ENCODE assay signal across 1 cellular context in the genomic region with DNA sequence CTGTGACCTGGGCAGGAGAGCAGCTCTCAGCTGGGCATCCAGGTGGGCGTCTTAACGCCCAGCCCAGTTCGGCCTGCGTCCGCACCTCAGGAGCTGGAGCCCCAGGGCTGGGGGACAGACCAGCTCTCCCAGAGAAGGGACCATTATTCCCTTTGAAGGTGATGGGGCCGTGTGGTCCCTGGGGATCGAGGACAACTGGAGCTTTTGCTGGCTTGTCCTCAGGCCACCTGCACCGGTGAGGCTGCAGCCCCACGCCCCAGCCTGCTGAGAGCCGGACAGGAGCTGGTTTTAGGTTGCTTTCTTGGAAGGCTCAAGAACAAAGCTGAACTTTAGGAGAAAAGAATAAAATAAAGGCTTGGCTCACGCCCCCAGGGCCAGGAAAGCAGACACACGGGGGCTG.
TF ChIP-seq lines count a peak whose summit lies in the region.

No MANE protein-coding gene starts in this region.

TF ChIP-seq in HepG2, 621 proteins besides CTCF, POLR2A, EP300 and RAD21 (continued from another document):
- TF ChIP-seq, protein P1, sequence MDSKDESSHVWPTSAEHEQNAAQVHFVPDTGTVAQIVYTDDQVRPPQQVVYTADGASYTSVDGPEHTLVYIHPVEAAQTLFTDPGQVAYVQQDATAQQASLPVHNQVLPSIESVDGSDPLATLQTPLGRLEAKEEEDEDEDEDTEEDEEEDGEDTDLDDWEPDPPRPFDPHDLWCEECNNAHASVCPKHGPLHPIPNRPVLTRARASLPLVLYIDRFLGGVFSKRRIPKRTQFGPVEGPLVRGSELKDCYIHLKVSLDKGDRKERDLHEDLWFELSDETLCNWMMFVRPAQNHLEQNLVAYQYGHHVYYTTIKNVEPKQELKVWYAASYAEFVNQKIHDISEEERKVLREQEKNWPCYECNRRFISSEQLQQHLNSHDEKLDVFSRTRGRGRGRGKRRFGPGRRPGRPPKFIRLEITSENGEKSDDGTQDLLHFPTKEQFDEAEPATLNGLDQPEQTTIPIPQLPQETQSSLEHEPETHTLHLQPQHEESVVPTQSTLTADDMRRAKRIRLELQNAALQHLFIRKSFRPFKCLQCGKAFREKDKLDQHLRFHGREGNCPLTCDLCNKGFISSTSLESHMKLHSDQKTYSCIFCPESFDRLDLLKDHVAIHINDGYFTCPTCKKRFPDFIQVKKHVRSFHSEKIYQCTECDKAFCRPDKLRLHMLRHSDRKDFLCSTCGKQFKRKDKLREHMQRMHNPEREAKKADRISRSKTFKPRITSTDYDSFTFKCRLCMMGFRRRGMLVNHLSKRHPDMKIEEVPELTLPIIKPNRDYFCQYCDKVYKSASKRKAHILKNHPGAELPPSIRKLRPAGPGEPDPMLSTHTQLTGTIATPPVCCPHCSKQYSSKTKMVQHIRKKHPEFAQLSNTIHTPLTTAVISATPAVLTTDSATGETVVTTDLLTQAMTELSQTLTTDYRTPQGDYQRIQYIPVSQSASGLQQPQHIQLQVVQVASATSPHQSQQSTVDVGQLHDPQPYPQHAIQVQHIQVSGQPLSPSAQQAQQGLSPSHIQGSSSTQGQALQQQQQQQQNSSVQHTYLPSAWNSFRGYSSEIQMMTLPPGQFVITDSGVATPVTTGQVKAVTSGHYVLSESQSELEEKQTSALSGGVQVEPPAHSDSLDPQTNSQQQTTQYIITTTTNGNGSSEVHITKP (CRISPR knock-in tag; IDR thresholded peaks at IDR 0.05; ENCODE audit: low read depth) = no peak
- TF ChIP-seq, protein P2, sequence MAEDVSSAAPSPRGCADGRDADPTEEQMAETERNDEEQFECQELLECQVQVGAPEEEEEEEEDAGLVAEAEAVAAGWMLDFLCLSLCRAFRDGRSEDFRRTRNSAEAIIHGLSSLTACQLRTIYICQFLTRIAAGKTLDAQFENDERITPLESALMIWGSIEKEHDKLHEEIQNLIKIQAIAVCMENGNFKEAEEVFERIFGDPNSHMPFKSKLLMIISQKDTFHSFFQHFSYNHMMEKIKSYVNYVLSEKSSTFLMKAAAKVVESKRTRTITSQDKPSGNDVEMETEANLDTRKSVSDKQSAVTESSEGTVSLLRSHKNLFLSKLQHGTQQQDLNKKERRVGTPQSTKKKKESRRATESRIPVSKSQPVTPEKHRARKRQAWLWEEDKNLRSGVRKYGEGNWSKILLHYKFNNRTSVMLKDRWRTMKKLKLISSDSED (CRISPR knock-in tag; IDR thresholded peaks at IDR 0.05) = no peak
- no peak for TF ChIP-seq ZNF605 (CRISPR knock-in tag; IDR thresholded peaks at IDR 0.05)
- TF ChIP-seq HOXA3 (CRISPR knock-in tag; IDR thresholded peaks at IDR 0.05) = no peak
- no peak for TF ChIP-seq ZFP62 (CRISPR knock-in tag; IDR thresholded peaks at IDR 0.05)
- TF ChIP-seq, protein P3, sequence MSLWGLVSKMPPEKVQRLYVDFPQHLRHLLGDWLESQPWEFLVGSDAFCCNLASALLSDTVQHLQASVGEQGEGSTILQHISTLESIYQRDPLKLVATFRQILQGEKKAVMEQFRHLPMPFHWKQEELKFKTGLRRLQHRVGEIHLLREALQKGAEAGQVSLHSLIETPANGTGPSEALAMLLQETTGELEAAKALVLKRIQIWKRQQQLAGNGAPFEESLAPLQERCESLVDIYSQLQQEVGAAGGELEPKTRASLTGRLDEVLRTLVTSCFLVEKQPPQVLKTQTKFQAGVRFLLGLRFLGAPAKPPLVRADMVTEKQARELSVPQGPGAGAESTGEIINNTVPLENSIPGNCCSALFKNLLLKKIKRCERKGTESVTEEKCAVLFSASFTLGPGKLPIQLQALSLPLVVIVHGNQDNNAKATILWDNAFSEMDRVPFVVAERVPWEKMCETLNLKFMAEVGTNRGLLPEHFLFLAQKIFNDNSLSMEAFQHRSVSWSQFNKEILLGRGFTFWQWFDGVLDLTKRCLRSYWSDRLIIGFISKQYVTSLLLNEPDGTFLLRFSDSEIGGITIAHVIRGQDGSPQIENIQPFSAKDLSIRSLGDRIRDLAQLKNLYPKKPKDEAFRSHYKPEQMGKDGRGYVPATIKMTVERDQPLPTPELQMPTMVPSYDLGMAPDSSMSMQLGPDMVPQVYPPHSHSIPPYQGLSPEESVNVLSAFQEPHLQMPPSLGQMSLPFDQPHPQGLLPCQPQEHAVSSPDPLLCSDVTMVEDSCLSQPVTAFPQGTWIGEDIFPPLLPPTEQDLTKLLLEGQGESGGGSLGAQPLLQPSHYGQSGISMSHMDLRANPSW (CRISPR knock-in tag; IDR thresholded peaks at IDR 0.05; ENCODE audit: borderline replicate concordance) = no peak
- no peak for TF ChIP-seq ZBTB38 (CRISPR knock-in tag; IDR thresholded peaks at IDR 0.05)
- TF ChIP-seq, protein P4, sequence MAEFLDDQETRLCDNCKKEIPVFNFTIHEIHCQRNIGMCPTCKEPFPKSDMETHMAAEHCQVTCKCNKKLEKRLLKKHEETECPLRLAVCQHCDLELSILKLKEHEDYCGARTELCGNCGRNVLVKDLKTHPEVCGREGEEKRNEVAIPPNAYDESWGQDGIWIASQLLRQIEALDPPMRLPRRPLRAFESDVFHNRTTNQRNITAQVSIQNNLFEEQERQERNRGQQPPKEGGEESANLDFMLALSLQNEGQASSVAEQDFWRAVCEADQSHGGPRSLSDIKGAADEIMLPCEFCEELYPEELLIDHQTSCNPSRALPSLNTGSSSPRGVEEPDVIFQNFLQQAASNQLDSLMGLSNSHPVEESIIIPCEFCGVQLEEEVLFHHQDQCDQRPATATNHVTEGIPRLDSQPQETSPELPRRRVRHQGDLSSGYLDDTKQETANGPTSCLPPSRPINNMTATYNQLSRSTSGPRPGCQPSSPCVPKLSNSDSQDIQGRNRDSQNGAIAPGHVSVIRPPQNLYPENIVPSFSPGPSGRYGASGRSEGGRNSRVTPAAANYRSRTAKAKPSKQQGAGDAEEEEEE (CRISPR knock-in tag; IDR thresholded peaks at IDR 0.05; ENCODE audit: borderline replicate concordance) = no peak
- TF ChIP-seq, protein P5, sequence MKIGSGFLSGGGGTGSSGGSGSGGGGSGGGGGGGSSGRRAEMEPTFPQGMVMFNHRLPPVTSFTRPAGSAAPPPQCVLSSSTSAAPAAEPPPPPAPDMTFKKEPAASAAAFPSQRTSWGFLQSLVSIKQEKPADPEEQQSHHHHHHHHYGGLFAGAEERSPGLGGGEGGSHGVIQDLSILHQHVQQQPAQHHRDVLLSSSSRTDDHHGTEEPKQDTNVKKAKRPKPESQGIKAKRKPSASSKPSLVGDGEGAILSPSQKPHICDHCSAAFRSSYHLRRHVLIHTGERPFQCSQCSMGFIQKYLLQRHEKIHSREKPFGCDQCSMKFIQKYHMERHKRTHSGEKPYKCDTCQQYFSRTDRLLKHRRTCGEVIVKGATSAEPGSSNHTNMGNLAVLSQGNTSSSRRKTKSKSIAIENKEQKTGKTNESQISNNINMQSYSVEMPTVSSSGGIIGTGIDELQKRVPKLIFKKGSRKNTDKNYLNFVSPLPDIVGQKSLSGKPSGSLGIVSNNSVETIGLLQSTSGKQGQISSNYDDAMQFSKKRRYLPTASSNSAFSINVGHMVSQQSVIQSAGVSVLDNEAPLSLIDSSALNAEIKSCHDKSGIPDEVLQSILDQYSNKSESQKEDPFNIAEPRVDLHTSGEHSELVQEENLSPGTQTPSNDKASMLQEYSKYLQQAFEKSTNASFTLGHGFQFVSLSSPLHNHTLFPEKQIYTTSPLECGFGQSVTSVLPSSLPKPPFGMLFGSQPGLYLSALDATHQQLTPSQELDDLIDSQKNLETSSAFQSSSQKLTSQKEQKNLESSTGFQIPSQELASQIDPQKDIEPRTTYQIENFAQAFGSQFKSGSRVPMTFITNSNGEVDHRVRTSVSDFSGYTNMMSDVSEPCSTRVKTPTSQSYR (CRISPR knock-in tag; IDR thresholded peaks at IDR 0.05; ENCODE audit: borderline replicate concordance) = no peak
- no peak for TF ChIP-seq YEATS4 (CRISPR knock-in tag; IDR thresholded peaks at IDR 0.05; ENCODE audit: borderline replicate concordance)
- TF ChIP-seq PPARG (CRISPR knock-in tag; conservative IDR thresholded peaks at IDR 0.05) = no peak
- no peak for TF ChIP-seq SETDB1 (CRISPR knock-in tag; IDR thresholded peaks at IDR 0.05; ENCODE audit: borderline replicate concordance)
- TF ChIP-seq, protein P6, sequence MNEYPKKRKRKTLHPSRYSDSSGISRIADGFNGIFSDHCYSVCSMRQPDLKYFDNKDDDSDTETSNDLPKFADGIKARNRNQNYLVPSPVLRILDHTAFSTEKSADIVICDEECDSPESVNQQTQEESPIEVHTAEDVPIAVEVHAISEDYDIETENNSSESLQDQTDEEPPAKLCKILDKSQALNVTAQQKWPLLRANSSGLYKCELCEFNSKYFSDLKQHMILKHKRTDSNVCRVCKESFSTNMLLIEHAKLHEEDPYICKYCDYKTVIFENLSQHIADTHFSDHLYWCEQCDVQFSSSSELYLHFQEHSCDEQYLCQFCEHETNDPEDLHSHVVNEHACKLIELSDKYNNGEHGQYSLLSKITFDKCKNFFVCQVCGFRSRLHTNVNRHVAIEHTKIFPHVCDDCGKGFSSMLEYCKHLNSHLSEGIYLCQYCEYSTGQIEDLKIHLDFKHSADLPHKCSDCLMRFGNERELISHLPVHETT (CRISPR knock-in tag; conservative IDR thresholded peaks at IDR 0.05) = no peak
TF ChIP-seq in HepG2: peak in this region for 0.
